Comparison of ENCODE assay signal across 1 cellular context in genomic region chr15:91950631-91951384, GRCh38.
TF ChIP-seq lines count a peak whose summit lies in the region.

No MANE protein-coding gene starts in this region.

TF ChIP-seq in H1, 55 proteins besides CTCF, POLR2A, EP300 and RAD21 (continued from another document):
- TF ChIP-seq SRF (IDR thresholded peaks at IDR 0.05; ENCODE audit: low read depth, low read length): no peak
- TF ChIP-seq RFX5 (IDR thresholded peaks at IDR 0.05; ENCODE audit: borderline replicate concordance, low read depth, low read length): no peak
- no peak for TF ChIP-seq GTF2F1 (IDR thresholded peaks at IDR 0.05; ENCODE audit: borderline replicate concordance, low read depth, low read length)
- TF ChIP-seq TCF12 (IDR thresholded peaks at IDR 0.05; ENCODE audit: low read depth, low read length): no peak
- TF ChIP-seq CEBPB (IDR thresholded peaks at IDR 0.05; ENCODE audit: low read depth, low read length): no peak
TF ChIP-seq in H1: peak in this region for 0.
